ENCODE assay signal across 9 cellular contexts in genomic region chr12:109134186-109134917, GRCh38. TPM values are rescaled to one million over a fixed set of nuclear protein-coding genes. Genes with fewer than 3 reads are reported as not detected.
DNase-seq lines count a peak whose midpoint lies in the region; ATAC-seq, FAIRE-seq and TF ChIP-seq lines count a peak whose summit lies in the region.
"Had no signal": no experiment of that assay in that cellular context is flagged by ENCODE, and none has a peak within 500 bp of the region (broad histone marks: within the 10 kb centered on the region; RNA-seq: fewer than 3 reads in every experiment).

No MANE protein-coding gene starts in this region.

- H3K4me1 Mint-ChIP-seq in HFFc6 (ENCODE audit: low read depth), result no peaks in the 10 kb centered on the region
- peaks cover 5% of the 10 kb centered on the region for H3K4me1 Mint-ChIP-seq in brain
- H3K4me1 Mint-ChIP-seq in T-helper 2 cell treated with Interferon-gamma antibody and Interleukin-4, amounts not matched to agents 5 μg/mL and 100 μg/mL, for 36 hours (ENCODE audit: low read depth), result no peaks in the 10 kb centered on the region

- H3K4me3 Mint-ChIP-seq in HFFc6 (no peak overlapping the region), brain (no peak overlapping the region)
- no peak overlapping the region for H3K4me3 Mint-ChIP-seq in T-helper 2 cell treated with Interferon-gamma antibody and Interleukin-4, amounts not matched to agents 5 μg/mL and 100 μg/mL, for 36 hours
- H3K4me3 Mint-ChIP-seq: activated naive CD8-positive, alpha-beta T cell had no signal

- intact Hi-C loops in kidney (cut with DNase I), result no loop called here

- H3K27ac Mint-ChIP-seq in HFFc6, result no peak overlapping the region
- no peak overlapping the region for H3K27ac Mint-ChIP-seq in brain
- no peak overlapping the region for H3K27ac Mint-ChIP-seq in T-helper 2 cell treated with Interferon-gamma antibody and Interleukin-4, amounts not matched to agents 5 μg/mL and 100 μg/mL, for 36 hours
- H3K27ac Mint-ChIP-seq: activated naive CD8-positive, alpha-beta T cell had no signal

- WGBS in A549 (ENCODE audit: missing lambda C conversion rate), result 54% methylated on average over 6 of the region's 6 CpGs

- peaks cover 18% of the 10 kb centered on the region for H3K27me3 Mint-ChIP-seq in HFFc6 (ENCODE audit: insufficient read depth)
- peaks cover 3% of the 10 kb centered on the region for H3K27me3 Mint-ChIP-seq in brain
- peaks cover 2% of the 10 kb centered on the region for H3K27me3 Mint-ChIP-seq in T-helper 2 cell treated with Interferon-gamma antibody and Interleukin-4, amounts not matched to agents 5 μg/mL and 100 μg/mL, for 36 hours (ENCODE audit: low read depth)
- H3K27me3 Mint-ChIP-seq: activated naive CD8-positive, alpha-beta T cell had no signal

- H3K4me3 ChIP-seq in A549 (no peak overlapping the region), kidney (ENCODE audit: low read length in 2 of 2) (no peak overlapping the region)

- no peak for FAIRE-seq in A549 (lab: Jason Lieb, UNC)
- no peak for FAIRE-seq in kidney (lab: Jason Lieb, UNC)

- H3K27ac ChIP-seq in A549 (no peak overlapping the region), kidney (ENCODE audit: low read depth in 2 of 2, low read length in 2 of 2) (peak overlapping the region in 1 of 2 donors; percentile 23)

- no peak overlapping the region for H3K9ac ChIP-seq in kidney (ENCODE audit: low read length in 2 of 2)

- H3K9me3 ChIP-seq in A549 (peaks cover 5% of the 10 kb centered on the region; the same call in 1 of the 3 replicates), kidney (ENCODE audit: control insufficient read depth in 1 of 2, low read length in 2 of 2) (no peaks in the 10 kb centered on the region)

- H3K4me1 ChIP-seq in A549 (no peaks in the 10 kb centered on the region), kidney (ENCODE audit: control insufficient read depth in 1 of 2, insufficient read depth in 1 of 2, low read depth in 1 of 2, low read length in 2 of 2) (peaks cover 18% of the 10 kb centered on the region in 2 donors)

- no peaks in the 10 kb centered on the region for H3K36me3 Mint-ChIP-seq in HFFc6 (ENCODE audit: low read depth)
- H3K36me3 Mint-ChIP-seq in brain, result peaks cover 4% of the 10 kb centered on the region
- H3K36me3 Mint-ChIP-seq in T-helper 2 cell treated with Interferon-gamma antibody and Interleukin-4, amounts not matched to agents 5 μg/mL and 100 μg/mL, for 36 hours (ENCODE audit: low read depth), result no peaks in the 10 kb centered on the region

- peak in 1 of 2 experiments; percentile 85; a peak in 3 of 6 replicates for ATAC-seq in A549
- ATAC-seq in GM21515 (IDR thresholded peaks at IDR 0.05; ENCODE audit: unreplicated experiment), result no peak

- H3K4me2 ChIP-seq in A549, result no peak overlapping the region

- peak; percentile 58 for TF ChIP-seq CTCF in A549 (IDR thresholded peaks at IDR 0.05)
- peak; percentile 81 for TF ChIP-seq CTCF in HFFc6 (IDR thresholded peaks at IDR 0.05)
- peak; percentile 15 to 46 for TF ChIP-seq CTCF in brain (conservative IDR thresholded peaks at IDR 0.05)
- TF ChIP-seq CTCF in kidney (IDR thresholded peaks at IDR 0.05; ENCODE audit: borderline replicate concordance, extremely low read depth, insufficient read depth), result peak; percentile 31

- TF ChIP-seq RAD21 in A549 (conservative IDR thresholded peaks at IDR 0.05 in 1 of 2, IDR thresholded peaks at IDR 0.05 in 1 of 2), result peak; percentile 50 to 59; a peak in 4 of 5 replicates

- POLR2A ChIA-PET in A549 (lab: Yijun Ruan, JAX), result no interaction called here

- DNase-seq in A549 (ENCODE audit: low read depth in 1 of 2, low spot score in 1 of 2), result peak; percentile 42 to 62
- peak; percentile 3 for DNase-seq in HFFc6
- DNase-seq in kidney, result no peak
- DNase-seq in NCI-H774 (lab: John Stamatoyannopoulos, UW), result no peak
- DNase-seq in T-helper 2 cell treated with Interferon-gamma antibody and Interleukin-4, amounts not matched to agents 5 μg/mL and 100 μg/mL, for 36 hours (ENCODE audit: low spot score), result no peak
- no peak for DNase-seq in NCI-H2107 treated with DMSO at 0.1 percent for 48 hours (lab: John Stamatoyannopoulos, UW; ENCODE audit: unreplicated experiment)

- CTCF ChIA-PET in A549 (lab: Yijun Ruan, JAX), result interaction anchor here (0.6 to 3.0 kb wide), 16 partner anchors 9 to 264 kb away, joined by 3 to 18 read pairs (median 4); partner anchors contain the start of gene ACACB

- TF ChIP-seq POLR2A in A549 (IDR thresholded peaks at IDR 0.05; ENCODE audit: low read length), result no peak

- TF ChIP-seq EP300 in A549 (IDR thresholded peaks at IDR 0.05), result no peak

- no peaks in the 10 kb centered on the region; the same call in 1 of the 2 replicates for H3K9me3 Mint-ChIP-seq in HFFc6
- peaks cover 8 to 20% (median 15%) of the 10 kb centered on the region in 5 experiments for H3K9me3 Mint-ChIP-seq in brain
- peaks cover 3% of the 10 kb centered on the region for H3K9me3 Mint-ChIP-seq in T-helper 2 cell treated with Interferon-gamma antibody and Interleukin-4, amounts not matched to agents 5 μg/mL and 100 μg/mL, for 36 hours

- H3K36me3 ChIP-seq in kidney (ENCODE audit: control insufficient read depth in 1 of 2, insufficient read depth in 2 of 2, low read length in 2 of 2), result no peaks in the 10 kb centered on the region

TF ChIP-seq in A549, 52 proteins besides CTCF, POLR2A, EP300 and RAD21:
- TF ChIP-seq HOXB13 (CRISPR knock-in tag; IDR thresholded peaks at IDR 0.05; ENCODE audit: low read depth) (no peak), KDM1A (IDR thresholded peaks at IDR 0.05; ENCODE audit: low read depth) (no peak), CBX2 (IDR thresholded peaks at IDR 0.05; ENCODE audit: borderline replicate concordance, low read depth) (no peak), SMC3 (IDR thresholded peaks at IDR 0.05) (peak; percentile 63), HEYL (CRISPR knock-in tag; IDR thresholded peaks at IDR 0.05) (no peak)

RNA-seq across cellular contexts. Expression of gene ACACB, which starts 18.0 kb away (rescaled TPM):
- polyA plus RNA-seq in A549 (2011; rRNA removed) (6.8 and 7.0 TPM in 2 replicates), A549 (2017; fragmentation: RNase III; extraction: RNeasy Plus Mini Kit Qiagen cat#74134 plus additional on column Dnase treatment) (6.4 to 7.6 TPM (median 6.5 TPM) in 3 replicates), brain (ENCODE audit: insufficient read depth, low read depth, low replicate concordance) (5.2 TPM), kidney (ENCODE audit: insufficient read depth, low read depth, low replicate concordance) (13.8 TPM)
- 6.6 and 7.9 TPM in 2 replicates for polyA plus RNA-seq in A549 (2012; cell fraction: cytosol; rRNA removed)
- 17.1 and 18.9 TPM in 2 replicates for polyA plus RNA-seq in A549 (2012; cell fraction: nucleus; rRNA removed)
- polyA minus RNA-seq in A549 (2011; rRNA and poly(A)+ RNA removed), result 24.5 and 36.0 TPM in 2 replicates
- total RNA-seq in HFFc6 (2021; fragmentation: NEBNext Ultra II Directional; extraction: Animal tissue kit (Norgen Biotek cat#: 25700)), result 1 to 10 TPM; 1.0 to 2.1 (median 1.3) TPM
- 56.8 TPM for total RNA-seq in kidney

RNA-seq across cellular contexts. Expression of gene UNG, which starts 37.0 kb away (rescaled TPM):
- 47.6 and 55.6 TPM in 2 replicates for polyA plus RNA-seq in A549 (2011; rRNA removed)
- 68.8 and 90.4 TPM in 2 replicates for polyA plus RNA-seq in A549 (2012; cell fraction: cytosol; rRNA removed)
- 57.0 and 72.5 TPM in 2 replicates for polyA plus RNA-seq in A549 (2012; cell fraction: nucleus; rRNA removed)
- 75.6 to 79.5 TPM (median 77.6 TPM) in 3 replicates for polyA plus RNA-seq in A549 (2017; fragmentation: RNase III; extraction: RNeasy Plus Mini Kit Qiagen cat#74134 plus additional on column Dnase treatment)
- polyA minus RNA-seq in A549 (2011; rRNA and poly(A)+ RNA removed), result 14.9 and 16.1 TPM in 2 replicates
- 10 to 100 TPM; 19.3 to 30.4 (median 21.8) TPM for total RNA-seq in HFFc6 (2021; fragmentation: NEBNext Ultra II Directional; extraction: Animal tissue kit (Norgen Biotek cat#: 25700))
- polyA plus RNA-seq in brain (ENCODE audit: insufficient read depth, low read depth, low replicate concordance), result 68.8 TPM
- total RNA-seq in kidney, result 24.9 TPM
- 30.3 TPM for polyA plus RNA-seq in kidney (ENCODE audit: insufficient read depth, low read depth, low replicate concordance)

RNA-seq across cellular contexts. Expression of gene ALKBH2, which starts 41.1 kb away (rescaled TPM):
- polyA plus RNA-seq in A549 (2011; rRNA removed) (48.7 and 53.9 TPM in 2 replicates), A549 (2017; fragmentation: RNase III; extraction: RNeasy Plus Mini Kit Qiagen cat#74134 plus additional on column Dnase treatment) (54.8 to 57.7 TPM (median 55.0 TPM) in 3 replicates), brain (ENCODE audit: insufficient read depth, low read depth, low replicate concordance) (20.9 TPM), kidney (ENCODE audit: insufficient read depth, low read depth, low replicate concordance) (18.8 TPM)
- polyA plus RNA-seq in A549 (2012; cell fraction: cytosol; rRNA removed), result 47.1 and 48.9 TPM in 2 replicates
- 47.3 and 91.8 TPM in 2 replicates for polyA plus RNA-seq in A549 (2012; cell fraction: nucleus; rRNA removed)
- polyA minus RNA-seq in A549 (2011; rRNA and poly(A)+ RNA removed), result 24.4 and 30.1 TPM in 2 replicates
- total RNA-seq in HFFc6 (2021; fragmentation: NEBNext Ultra II Directional; extraction: Animal tissue kit (Norgen Biotek cat#: 25700)), result 10 to 100 TPM; 12.3 to 17.1 (median 13.3) TPM
- 14.7 TPM for total RNA-seq in kidney

Comparison
In these comparisons a context has a peak if more than half of its experiments do, and no peak if none do; other contexts are left out.
1. DNase-seq: peak in A549 (2 of 2) and HFFc6 (single experiment); none in kidney (single experiment), NCI-H774 (single experiment), T-helper 2 cell treated with Interferon-gamma antibody and Interleukin-4, amounts not matched to agents 5 μg/mL and 100 μg/mL, for 36 hours (single experiment) and NCI-H2107 treated with DMSO at 0.1 percent for 48 hours (single experiment).
2. CTCF ChIP-seq: peak in every context shown above with its lines; median percentile 81 in HFFc6; 58 in A549; 31 in kidney; 30 in brain.